26 cellular contexts compared by ENCODE assay signal in the genomic region with DNA sequence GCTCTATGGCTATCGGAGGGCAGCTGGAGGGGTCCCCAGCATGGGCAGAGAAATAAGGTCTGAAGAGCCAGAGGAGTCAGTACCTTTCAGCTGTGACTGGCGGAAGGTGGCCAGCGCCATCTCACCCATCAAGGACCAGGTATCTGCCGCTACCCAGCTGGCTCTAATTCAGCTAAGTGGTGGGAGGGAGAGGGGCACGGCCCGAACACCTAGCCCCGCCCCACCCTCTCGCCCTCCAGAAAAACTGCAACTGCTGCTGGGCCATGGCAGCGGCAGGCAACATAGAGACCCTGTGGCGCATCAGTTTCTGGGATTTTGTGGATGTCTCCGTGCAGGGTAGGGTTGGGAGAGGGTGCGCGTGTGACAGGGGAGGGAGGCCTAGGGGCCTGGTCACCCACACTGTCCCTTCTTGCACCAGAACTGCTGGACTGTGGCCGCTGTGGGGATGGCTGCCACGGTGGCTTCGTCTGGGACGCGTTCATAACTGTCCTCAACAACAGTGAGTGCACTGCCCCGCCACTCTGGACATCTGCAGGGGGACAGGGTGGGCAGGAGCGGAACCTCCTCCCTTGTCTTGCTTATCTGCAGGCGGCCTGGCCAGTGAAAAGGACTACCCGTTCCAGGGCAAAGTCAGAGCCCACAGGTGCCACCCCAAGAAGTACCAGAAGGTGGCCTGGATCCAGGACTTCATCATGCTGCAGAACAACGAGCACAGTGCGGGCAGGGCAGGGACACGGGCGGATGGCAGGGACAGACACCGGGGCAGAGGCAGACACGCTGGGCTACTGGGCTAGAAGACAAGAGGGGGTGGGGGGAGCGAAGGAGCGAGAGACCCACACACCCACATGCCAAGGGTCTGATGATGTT. TPM values are rescaled to one million over a fixed set of nuclear protein-coding genes. Genes with fewer than 3 reads are reported as not detected.
DNase-seq lines count a peak whose midpoint lies in the region; ATAC-seq, FAIRE-seq and TF ChIP-seq lines count a peak whose summit lies in the region.
"Had no signal": no experiment of that assay in that cellular context is flagged by ENCODE, and none has a peak within 500 bp of the region (broad histone marks: within the 10 kb centered on the region; RNA-seq: fewer than 3 reads in every experiment).

No MANE protein-coding gene starts in this region.

- peak overlapping the region; percentile 90 for H3K27ac Mint-ChIP-seq in activated T-helper 17 cell treated with anti-CD3 and anti-CD28 coated beads, Interleukin-2, amount 50 U/mL, for 72 hours
- H3K27ac Mint-ChIP-seq in natural killer cell, result peak overlapping the region; percentile 85 to 95
- H3K27ac Mint-ChIP-seq: activated CD4-positive, alpha-beta T cell treated with anti-CD3 and anti-CD28 coated beads for 36 hours; mesothelial cell of epicardium had no signal

- no peak overlapping the region for H3K4me3 Mint-ChIP-seq in activated T-helper 17 cell treated with anti-CD3 and anti-CD28 coated beads, Interleukin-2, amount 50 U/mL, for 72 hours
- H3K4me3 Mint-ChIP-seq in natural killer cell, result peak overlapping the region; percentile 57
- H3K4me3 Mint-ChIP-seq: activated CD4-positive, alpha-beta T cell treated with anti-CD3 and anti-CD28 coated beads for 36 hours; brain; mesothelial cell of epicardium had no signal

- no peaks in the 10 kb centered on the region for H3K9me3 Mint-ChIP-seq in activated T-helper 17 cell treated with anti-CD3 and anti-CD28 coated beads, Interleukin-2, amount 50 U/mL, for 72 hours
- H3K9me3 Mint-ChIP-seq in natural killer cell, result no peaks in the 10 kb centered on the region
- H3K9me3 Mint-ChIP-seq: brain; CD4-positive, CD25-positive, alpha-beta regulatory T cell; mesothelial cell of epicardium had no signal

- TF ChIP-seq CTCF in left ventricle myocardium inferior (IDR thresholded peaks at IDR 0.05; ENCODE audit: borderline replicate concordance) (no peak), natural killer cell (IDR thresholded peaks at IDR 0.05) (no peak), pancreas (IDR thresholded peaks at IDR 0.05) (no peak)

- H3K36me3 ChIP-seq in left ventricle myocardium inferior (peaks cover 44% of the 10 kb centered on the region), aorta (ENCODE audit: control insufficient read depth in 1 of 2, insufficient read depth in 2 of 2, low read length in 1 of 2) (peaks cover 0 to 3% of the 10 kb centered on the region in 2 donors), pancreas (peaks cover 0 to 4% (median 0%) of the 10 kb centered on the region in 3 donors)
- H3K36me3 ChIP-seq: uterus had no signal

- H3K27me3 ChIP-seq in right cardiac atrium (ENCODE audit: control insufficient read depth, insufficient read depth) (no peaks in the 10 kb centered on the region), left ventricle myocardium inferior (ENCODE audit: low read depth) (no peaks in the 10 kb centered on the region), aorta (ENCODE audit: control insufficient read depth in 1 of 2, insufficient read depth in 2 of 2, low read length in 1 of 2) (no peaks in the 10 kb centered on the region), pancreas (no peaks in the 10 kb centered on the region)
- H3K27me3 ChIP-seq: foreskin keratinocyte, uterus had no signal

- ATAC-seq in right cardiac atrium (no peak), natural killer cell (no peak), aorta (ENCODE audit: low FRiP score) (no peak), pancreas (no peak)
- no peak for ATAC-seq in activated T-helper 17 cell treated with anti-CD3 and anti-CD28 coated beads, Interleukin-2, amount 50 U/mL, for 72 hours (replicated peaks)
- ATAC-seq: activated CD4-positive, alpha-beta T cell treated with anti-CD3 and anti-CD28 coated beads for 36 hours; esophagus mucosa; foreskin keratinocyte; naive thymus-derived CD4-positive, alpha-beta T cell had no signal

- H3K9me3 ChIP-seq in right cardiac atrium (ENCODE audit: control insufficient read depth, low read length) (no peaks in the 10 kb centered on the region), left ventricle myocardium inferior (replicated peaks) (no peaks in the 10 kb centered on the region), aorta (ENCODE audit: control insufficient read depth, low read length) (no peaks in the 10 kb centered on the region), pancreas (no peaks in the 10 kb centered on the region)
- H3K9me3 ChIP-seq: uterus had no signal

- H3K4me1 ChIP-seq in right cardiac atrium (ENCODE audit: control insufficient read depth, insufficient read depth, low read length), result no peaks in the 10 kb centered on the region
- H3K4me1 ChIP-seq in left ventricle myocardium inferior, result peaks cover 25% of the 10 kb centered on the region
- peaks cover 0 to 1% of the 10 kb centered on the region in 2 donors for H3K4me1 ChIP-seq in aorta (ENCODE audit: control insufficient read depth in 1 of 2, insufficient read depth in 2 of 2, low read length in 2 of 2)
- H3K4me1 ChIP-seq in pancreas, result peaks cover 0 to 3% (median 2%) of the 10 kb centered on the region in 3 donors
- H3K4me1 ChIP-seq: foreskin keratinocyte had no signal

- no peak overlapping the region for H3K27ac ChIP-seq in right cardiac atrium (ENCODE audit: low read length)
- H3K27ac ChIP-seq in left ventricle myocardium inferior (replicated peaks), result no peak overlapping the region
- H3K27ac ChIP-seq in aorta (ENCODE audit: low read depth in 1 of 2, low read length in 2 of 2), result no peak overlapping the region
- no peak overlapping the region for H3K27ac ChIP-seq in pancreas
- H3K27ac ChIP-seq: foreskin keratinocyte, SK-N-MC, uterus had no signal

- WGBS in right cardiac atrium, result 90% methylated on average over 30 of the region's 30 CpGs
- WGBS in aorta, 2 donors, result 88 to 89% methylated on average over 30 of the region's 30 CpGs
- 88 to 94% methylated on average over 28 to 30 of the region's 30 CpGs for whole genome bisulfite sequencing in pancreas, 2 donors

- peaks cover 24% of the 10 kb centered on the region for H3K4me1 Mint-ChIP-seq in activated T-helper 17 cell treated with anti-CD3 and anti-CD28 coated beads, Interleukin-2, amount 50 U/mL, for 72 hours
- H3K4me1 Mint-ChIP-seq in natural killer cell, result peaks cover 49 to 76% of the 10 kb centered on the region in 2 donors

- H3K36me3 Mint-ChIP-seq in activated T-helper 17 cell treated with anti-CD3 and anti-CD28 coated beads, Interleukin-2, amount 50 U/mL, for 72 hours (ENCODE audit: low read depth), result peaks cover 40% of the 10 kb centered on the region
- H3K36me3 Mint-ChIP-seq in natural killer cell, result no peaks in the 10 kb centered on the region

- intact Hi-C loops in right cardiac atrium (cut with DNase I) (loop anchor here in 2 of 4 donors (5.0 to 10.0 kb wide), 2 partner anchors 82 to 105 kb away; partner anchors contain the start of gene SART1 (in 1 of the 2)), left ventricle myocardium inferior (cut with micrococcal nuclease) (loop anchor here (10.0 kb wide), 1 partner anchor 112 kb away; no protein-coding TSS in a partner anchor), natural killer cell (cut with micrococcal nuclease) (no loop called here), aorta (cut with DNase I) (loop anchor here in 1 of 2 donors (10.0 kb wide), 1 partner anchor 142 kb away; the partner anchor contains the start of gene CATSPER1), pancreas (cut with DNase I) (loop anchor here in 1 of 3 donors (5.0 kb wide), 1 partner anchor 105 kb away; no protein-coding TSS in a partner anchor)

- no peak overlapping the region for H3K4me3 ChIP-seq in right cardiac atrium (ENCODE audit: low read length)
- no peak overlapping the region for H3K4me3 ChIP-seq in left ventricle myocardium inferior
- no peak overlapping the region for H3K4me3 ChIP-seq in aorta (ENCODE audit: low read length in 2 of 2)
- H3K4me3 ChIP-seq in pancreas, result no peak overlapping the region
- H3K4me3 ChIP-seq: SK-N-MC, uterus had no signal

- no peak for FAIRE-seq in pancreas (lab: Jason Lieb, UNC)

- no peaks in the 10 kb centered on the region for H3K27me3 Mint-ChIP-seq in activated T-helper 17 cell treated with anti-CD3 and anti-CD28 coated beads, Interleukin-2, amount 50 U/mL, for 72 hours
- no peaks in the 10 kb centered on the region for H3K27me3 Mint-ChIP-seq in natural killer cell (ENCODE audit: low read depth in 2 of 2)
- H3K27me3 Mint-ChIP-seq: activated CD4-positive, alpha-beta T cell treated with anti-CD3 and anti-CD28 coated beads for 36 hours; CD4-positive, CD25-positive, alpha-beta regulatory T cell; naive thymus-derived CD4-positive, alpha-beta T cell had no signal

- DNase-seq in right cardiac atrium (peak in 2 of 3 donors; percentile 12 to 36), left ventricle myocardium inferior (no peak), natural killer cell (no peak), aorta (peak; percentile 49 to 73), NAMALWA (ENCODE audit: low spot score) (no peak), pancreas (no peak)
- DNase-seq: activated CD4-positive, alpha-beta T cell treated with anti-CD3 and anti-CD28 coated beads for 36 hours; CD4-positive, CD25-positive, alpha-beta regulatory T cell; DMS 273 treated with DMSO at 0.1 percent for 48 hours; effector CD8-positive, alpha-beta T cell; foreskin keratinocyte; IMR-90; NCI-H1105; NCI-H2029; NCI-H2227 treated with DMSO at 0.1 percent for 48 hours; NCI-H69; stimulated activated CD8-positive, alpha-beta memory T cell treated with anti-CD3 and anti-CD28 coated beads, Interleukin-4, amount 100 ng/mL, for 48 hours; substantia nigra; T-helper 2 cell had no signal

RNA-seq across cellular contexts. Expression of gene CTSW, which starts 2.8 kb away (rescaled TPM):
- total RNA-seq in right cardiac atrium (1 to 10 TPM in 1 of 4 donors, under 1 TPM in 3; 0.45 to 1.7 (median 0.64) TPM), left ventricle myocardium inferior (0.49 TPM), natural killer cell (1,000 to 10,000 TPM in 1 of 3 donors, 100 to 1,000 TPM in 2; 765 to 1,016 (median 976) TPM), aorta (1 to 10 TPM; 1.8 to 3.9 TPM), pancreas (under 1 TPM in 5 of 6 donors, not detected in 1; 0.14 to 0.72 (median 0.46) TPM)
- polyA plus RNA-seq in right cardiac atrium (0.79 TPM), aorta (1 to 10 TPM; 1.8 to 2.9 TPM), pancreas (under 1 TPM; 0.31 to 0.65 TPM)
- 10 to 100 TPM in 1 of 2 donors, 1 to 10 TPM in 1; 5.4 to 23.6 TPM for total RNA-seq in activated T-helper 17 cell treated with anti-CD3 and anti-CD28 coated beads, Interleukin-2, amount 50 U/mL, for 72 hours
- total RNA-seq: esophagus mucosa, foreskin keratinocyte, mesothelial cell of epicardium had no signal
- polyA plus RNA-seq: foreskin keratinocyte had no signal

RNA-seq across cellular contexts. Expression of gene FIBP, which starts 5.8 kb away (rescaled TPM):
- 10 to 100 TPM; 39.7 to 46.6 (median 42.8) TPM for total RNA-seq in right cardiac atrium
- 37.8 TPM for polyA plus RNA-seq in right cardiac atrium
- 42.2 TPM for total RNA-seq in left ventricle myocardium inferior
- 100 to 1,000 TPM in 1 of 2 donors, 10 to 100 TPM in 1; 75.8 to 102 TPM for total RNA-seq in activated T-helper 17 cell treated with anti-CD3 and anti-CD28 coated beads, Interleukin-2, amount 50 U/mL, for 72 hours
- 10 to 100 TPM; 36.5 to 47.9 (median 45.7) TPM for total RNA-seq in natural killer cell
- 10 to 100 TPM; 40.2 to 47.7 TPM for total RNA-seq in aorta
- polyA plus RNA-seq in aorta, result 10 to 100 TPM; 57.2 to 73.1 TPM
- 10 to 100 TPM; 18.0 to 28.5 (median 22.7) TPM for total RNA-seq in pancreas
- polyA plus RNA-seq in pancreas, result 10 to 100 TPM; 35.0 to 56.2 TPM

RNA-seq across cellular contexts. Expression of gene CCDC85B, which starts 8.0 kb away (rescaled TPM):
- 10 to 100 TPM; 50.8 to 61.3 (median 57.4) TPM for total RNA-seq in right cardiac atrium
- polyA plus RNA-seq in right cardiac atrium, result 80.3 TPM
- total RNA-seq in left ventricle myocardium inferior, result 32.7 TPM
- total RNA-seq in activated T-helper 17 cell treated with anti-CD3 and anti-CD28 coated beads, Interleukin-2, amount 50 U/mL, for 72 hours, result 10 to 100 TPM; 21.0 to 37.2 TPM
- 10 to 100 TPM; 22.6 to 36.1 (median 24.1) TPM for total RNA-seq in natural killer cell
- total RNA-seq in aorta, result 10 to 100 TPM; 30.1 to 46.9 TPM
- 10 to 100 TPM; 23.9 to 72.8 TPM for polyA plus RNA-seq in aorta
- total RNA-seq in pancreas, result 10 to 100 TPM in 3 of 6 donors, 1 to 10 TPM in 3; 7.7 to 18.9 (median 10.1) TPM
- 10 to 100 TPM; 13.8 to 22.4 TPM for polyA plus RNA-seq in pancreas

RNA-seq across cellular contexts. Expression of gene EFEMP2, which starts 9.8 kb away (rescaled TPM):
- 100 to 1,000 TPM; 139 to 164 (median 142) TPM for total RNA-seq in right cardiac atrium
- polyA plus RNA-seq in right cardiac atrium, result 128 TPM
- total RNA-seq in left ventricle myocardium inferior, result 85.1 TPM
- 10 to 100 TPM; 11.5 to 76.3 TPM for total RNA-seq in activated T-helper 17 cell treated with anti-CD3 and anti-CD28 coated beads, Interleukin-2, amount 50 U/mL, for 72 hours
- 10 to 100 TPM in 1 of 3 donors, 1 to 10 TPM in 2; 6.1 to 13.0 (median 9.8) TPM for total RNA-seq in natural killer cell
- total RNA-seq in aorta, result 100 to 1,000 TPM; 139 to 185 TPM
- polyA plus RNA-seq in aorta, result 100 to 1,000 TPM; 136 to 224 TPM
- total RNA-seq in pancreas, result 10 to 100 TPM; 11.3 to 40.6 (median 14.9) TPM
- polyA plus RNA-seq in pancreas, result 10 to 100 TPM; 38.3 to 51.0 TPM

RNA-seq across cellular contexts. Expression of gene FOSL1, which starts 17.8 kb away (rescaled TPM):
- 1 to 10 TPM in 1 of 4 donors, under 1 TPM in 3; 0.57 to 5.5 (median 0.83) TPM for total RNA-seq in right cardiac atrium
- polyA plus RNA-seq in right cardiac atrium, result 2.6 TPM
- total RNA-seq in left ventricle myocardium inferior, result 0.47 TPM
- 10 to 100 TPM; 18.7 to 24.8 TPM for total RNA-seq in activated T-helper 17 cell treated with anti-CD3 and anti-CD28 coated beads, Interleukin-2, amount 50 U/mL, for 72 hours
- total RNA-seq in natural killer cell, result 1 to 10 TPM; 3.4 to 9.0 (median 6.8) TPM
- 10 to 100 TPM in 1 of 2 donors, 1 to 10 TPM in 1; 7.2 to 31.9 TPM for total RNA-seq in aorta
- polyA plus RNA-seq in aorta, result 1 to 10 TPM; 1.6 to 6.4 TPM
- total RNA-seq in pancreas, result 1 to 10 TPM in 1 of 6 donors, under 1 TPM in 5; 0.19 to 1.2 (median 0.45) TPM
- polyA plus RNA-seq in pancreas, result 1 to 10 TPM; 2.2 to 4.3 TPM
- polyA plus RNA-seq: CD4-positive, CD25-positive, alpha-beta regulatory T cell; naive thymus-derived CD4-positive, alpha-beta T cell had no signal

Comparison
In these comparisons a context has a peak if more than half of its experiments do, and no peak if none do; other contexts are left out.
1. DNase-seq: peak in right cardiac atrium (2 of 3) and aorta (2 of 2); none in left ventricle myocardium inferior (single experiment), natural killer cell (single experiment), NAMALWA (single experiment) and pancreas (0 of 6).
2. RNA of gene CTSW, which starts 2.8 kb away (total RNA-seq): 765 to 1,016 TPM in natural killer cell; 5.4 to 23.6 TPM in activated T-helper 17 cell treated with anti-CD3 and anti-CD28 coated beads, Interleukin-2, amount 50 U/mL, for 72 hours, 1.8 to 3.9 TPM in aorta, 0.45 to 1.7 TPM in right cardiac atrium, 0.49 TPM in left ventricle myocardium inferior (single experiment) and 0.14 to 0.72 TPM in pancreas; every median in the first group is over 10 times any median in the second.